ENCODE assay signal across 8 cellular contexts in the genomic region with DNA sequence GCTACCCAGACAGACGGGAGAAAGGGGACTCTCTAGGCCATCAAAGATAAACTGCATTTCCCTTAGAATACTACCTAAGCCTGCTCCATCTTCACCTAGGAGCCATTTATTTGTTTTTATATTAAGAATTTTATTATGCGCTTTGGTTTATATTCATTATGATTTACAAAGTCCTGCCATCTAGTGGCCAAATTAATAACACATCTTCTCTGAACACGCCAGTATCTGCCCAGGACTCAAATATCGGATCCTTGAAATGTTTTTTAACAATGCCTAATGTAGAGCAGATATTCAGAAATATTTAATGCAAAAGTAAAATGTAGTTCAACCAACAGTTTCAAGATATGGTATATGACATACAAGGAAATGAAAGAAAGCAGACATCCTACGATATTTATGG. TPM values are rescaled to one million over a fixed set of nuclear protein-coding genes. Genes with fewer than 3 reads are reported as not detected.
A peak's percentile ranks its signal among the peaks of the same experiment; 100 is the strongest.
DNase-seq lines count a peak whose midpoint lies in the region; ATAC-seq and TF ChIP-seq lines count a peak whose summit lies in the region.

No MANE protein-coding gene starts in this region.

- H3K9me3 ChIP-seq in naive thymus-derived CD4-positive, alpha-beta T cell (ENCODE audit: control insufficient read depth in 2 of 3, low read length in 3 of 3), result no peaks in the 10 kb centered on the region

- no peaks in the 10 kb centered on the region for H3K36me3 Mint-ChIP-seq in naive thymus-derived CD4-positive, alpha-beta T cell

- no peak overlapping the region for H3K4me3 ChIP-seq in cardiac fibroblast (replicated peaks in 1 of 2; ENCODE audit: low read depth in 2 of 2, low read length in 2 of 2)
- no peak overlapping the region for H3K4me3 ChIP-seq in naive thymus-derived CD4-positive, alpha-beta T cell (ENCODE audit: low read length)

- intact Hi-C loops in naive thymus-derived CD4-positive, alpha-beta T cell (cut with micrococcal nuclease), result loop anchor here (2.0 to 5.0 kb wide), 7 partner anchors 20 to 1000 kb away; a partner anchor contains a TSS

- no peaks in the 10 kb centered on the region for H3K4me1 ChIP-seq in naive thymus-derived CD4-positive, alpha-beta T cell (ENCODE audit: control insufficient read depth in 2 of 2, insufficient read depth in 2 of 2, low read length in 2 of 2)

- H3K4me3 Mint-ChIP-seq in naive thymus-derived CD4-positive, alpha-beta T cell, result peak overlapping the region in 3 of 10 donors; percentile 6 to 49 (median 37)
- no peak overlapping the region for H3K4me3 Mint-ChIP-seq in stimulated activated naive CD8-positive, alpha-beta T cell treated with anti-CD3 and anti-CD28 coated beads, Interleukin-15, amount 100 ng/mL, for 72 hours

- H3K27ac Mint-ChIP-seq in naive thymus-derived CD4-positive, alpha-beta T cell, result no peak overlapping the region
- no peak overlapping the region for H3K27ac Mint-ChIP-seq in stimulated activated naive CD8-positive, alpha-beta T cell treated with anti-CD3 and anti-CD28 coated beads, Interleukin-15, amount 100 ng/mL, for 72 hours

- no peak overlapping the region for H3K27ac ChIP-seq in naive thymus-derived CD4-positive, alpha-beta T cell (ENCODE audit: low read depth, low read length)

- H3K36me3 ChIP-seq in naive thymus-derived CD4-positive, alpha-beta T cell (ENCODE audit: control insufficient read depth in 2 of 3, insufficient read depth in 3 of 3, low read length in 3 of 3), result no peaks in the 10 kb centered on the region

- TF ChIP-seq CTCF in cardiac fibroblast (IDR thresholded peaks at IDR 0.05; ENCODE audit: low read depth, low read length), result peak; percentile 23

- no peaks in the 10 kb centered on the region for H3K27me3 ChIP-seq in naive thymus-derived CD4-positive, alpha-beta T cell (ENCODE audit: control insufficient read depth in 2 of 2, insufficient read depth in 2 of 2, low read length in 2 of 2)

- H3K9me3 Mint-ChIP-seq in naive thymus-derived CD4-positive, alpha-beta T cell, result peaks cover 0 to 2% (median 0%) of the 10 kb centered on the region in 11 donors
- no peaks in the 10 kb centered on the region for H3K9me3 Mint-ChIP-seq in stimulated activated naive CD8-positive, alpha-beta T cell treated with anti-CD3 and anti-CD28 coated beads, Interleukin-15, amount 100 ng/mL, for 72 hours

- peaks cover 0 to 13% (median 8%) of the 10 kb centered on the region in 7 donors for H3K4me1 Mint-ChIP-seq in naive thymus-derived CD4-positive, alpha-beta T cell
- H3K4me1 Mint-ChIP-seq in stimulated activated naive CD8-positive, alpha-beta T cell treated with anti-CD3 and anti-CD28 coated beads, Interleukin-15, amount 100 ng/mL, for 72 hours, result peaks cover 6% of the 10 kb centered on the region

- peak; percentile 37 for DNase-seq in NCI-H2196 (lab: John Stamatoyannopoulos, UW; ENCODE audit: unreplicated experiment)
- DNase-seq in NCI-H2196 treated with DMSO at 0.1 percent for 48 hours (lab: John Stamatoyannopoulos, UW; ENCODE audit: unreplicated experiment), result no peak
- peak; percentile 27 for DNase-seq in NCI-H146 treated with DMSO at 0.1 percent for 48 hours (lab: John Stamatoyannopoulos, UW; ENCODE audit: unreplicated experiment)
- peak; percentile 40 to 53 for DNase-seq in cardiac fibroblast (ENCODE audit: low read depth in 2 of 2)
- peak in 7 of 9 donors; percentile 5 to 39 (median 16) for DNase-seq in naive thymus-derived CD4-positive, alpha-beta T cell
- DNase-seq in stimulated activated CD4-positive, alpha-beta T cell treated with anti-CD3 and anti-CD28 coated beads, Interleukin-15, amount 100 ng/mL, for 24 hours, result no peak
- DNase-seq in hippocampal formation (lab: John Stamatoyannopoulos, UW), result no peak
- no peak for DNase-seq in stimulated activated naive CD8-positive, alpha-beta T cell treated with anti-CD3 and anti-CD28 coated beads, Interleukin-15, amount 100 ng/mL, for 72 hours

- POLR2A ChIA-PET in naive thymus-derived CD4-positive, alpha-beta T cell (lab: Charles Lee), result no interaction called here

- peaks cover 0 to 29% (median 4%) of the 10 kb centered on the region in 5 donors for H3K27me3 Mint-ChIP-seq in naive thymus-derived CD4-positive, alpha-beta T cell
- H3K27me3 Mint-ChIP-seq in stimulated activated naive CD8-positive, alpha-beta T cell treated with anti-CD3 and anti-CD28 coated beads, Interleukin-15, amount 100 ng/mL, for 72 hours, result peaks cover 10% of the 10 kb centered on the region

- CTCF ChIA-PET in naive thymus-derived CD4-positive, alpha-beta T cell (lab: Charles Lee), result interaction anchor here (0.6 kb wide), 1 partner anchor 1238 kb away, joined by 4 read pairs; no protein-coding TSS in a partner anchor

- ATAC-seq in naive thymus-derived CD4-positive, alpha-beta T cell, result no peak
- ATAC-seq in stimulated activated naive CD8-positive, alpha-beta T cell treated with anti-CD3 and anti-CD28 coated beads, Interleukin-15, amount 100 ng/mL, for 72 hours, result no peak

RNA-seq across cellular contexts. Expression of a gene that starts 20.8 kb away (rescaled TPM):
- total RNA-seq in naive thymus-derived CD4-positive, alpha-beta T cell, result 10 to 100 TPM; 24.7 to 95.8 (median 32.0) TPM
- 10 to 100 TPM; 26.0 to 34.7 TPM for polyA plus RNA-seq in naive thymus-derived CD4-positive, alpha-beta T cell

Comparison
In these comparisons a context has a peak if more than half of its experiments do, and no peak if none do; other contexts are left out.
1. DNase-seq: peak in NCI-H2196 (single experiment), NCI-H146 treated with DMSO at 0.1 percent for 48 hours (single experiment), cardiac fibroblast (2 of 2) and naive thymus-derived CD4-positive, alpha-beta T cell (7 of 9); none in NCI-H2196 treated with DMSO at 0.1 percent for 48 hours (single experiment), stimulated activated CD4-positive, alpha-beta T cell treated with anti-CD3 and anti-CD28 coated beads, Interleukin-15, amount 100 ng/mL, for 24 hours (single experiment), hippocampal formation (0 of 2) and stimulated activated naive CD8-positive, alpha-beta T cell treated with anti-CD3 and anti-CD28 coated beads, Interleukin-15, amount 100 ng/mL, for 72 hours (0 of 2).